Comparison of ENCODE assay signal across 8 cellular contexts in genomic region chr22:21865041-21865440, GRCh38. TPM values are rescaled to one million over a fixed set of nuclear protein-coding genes. Genes with fewer than 3 reads are reported as not detected.
A peak's percentile ranks its signal among the peaks of the same experiment; 100 is the strongest.
DNase-seq lines count a peak whose midpoint lies in the region; ATAC-seq and TF ChIP-seq lines count a peak whose summit lies in the region.

No MANE protein-coding gene starts in this region.

- no peak for ATAC-seq in memory B cell (ENCODE audit: low read depth)
- no peak for ATAC-seq in GM18907 (IDR thresholded peaks at IDR 0.05; ENCODE audit: unreplicated experiment)
- ATAC-seq in GM19324 (IDR thresholded peaks at IDR 0.05; ENCODE audit: low FRiP score, unreplicated experiment) = no peak

- H3K27ac Mint-ChIP-seq in CD4-positive, alpha-beta memory T cell = peak overlapping the region in 5 of 7 donors; percentile 42 to 94 (median 59)
- H3K27ac Mint-ChIP-seq in IgD-negative memory B cell = peak overlapping the region in 1 of 3 donors; percentile 63
- peak overlapping the region; percentile 43 for H3K27ac Mint-ChIP-seq in memory B cell

- intact Hi-C loops in CD4-positive, alpha-beta memory T cell (cut with micrococcal nuclease) = no loop called here

- no peak for TF ChIP-seq CTCF in astrocyte of the cerebellum (IDR thresholded peaks at IDR 0.05; ENCODE audit: low read depth, low read length, missing control alignments)

- H3K4me3 ChIP-seq in CD4-positive, alpha-beta memory T cell (ENCODE audit: low read length in 2 of 2) = no peak overlapping the region
- H3K4me3 ChIP-seq in astrocyte of the cerebellum (ENCODE audit: low read depth, low read length) = no peak overlapping the region

- peak overlapping the region; percentile 6 to 99 (median 84) for H3K4me3 Mint-ChIP-seq in CD4-positive, alpha-beta memory T cell
- H3K4me3 Mint-ChIP-seq in IgD-negative memory B cell = peak overlapping the region; percentile 17 to 79 (median 45)
- H3K4me3 Mint-ChIP-seq in memory B cell = no peak overlapping the region

- CTCF ChIA-PET in CD4-positive, alpha-beta memory T cell (lab: Charles Lee; ENCODE audit: partially characterized antibody) = no interaction called here

- DNase-seq in CD4-positive, alpha-beta memory T cell = no peak
- DNase-seq in astrocyte of the cerebellum (ENCODE audit: low read depth) (peak; percentile 74), memory B cell (ENCODE audit: low spot score in 2 of 2) (no peak), NCI-H1092 treated with DMSO at 0.1 percent for 48 hours (lab: John Stamatoyannopoulos, UW) (no peak), epidermal melanocyte (ENCODE audit: insufficient read length, low spot score) (no peak)

- no peaks in the 10 kb centered on the region for H3K27me3 Mint-ChIP-seq in CD4-positive, alpha-beta memory T cell
- H3K27me3 Mint-ChIP-seq in IgD-negative memory B cell (no peaks in the 10 kb centered on the region), memory B cell (no peaks in the 10 kb centered on the region)

- no peaks in the 10 kb centered on the region for H3K36me3 ChIP-seq in CD4-positive, alpha-beta memory T cell (ENCODE audit: insufficient read depth, low read length)

- no peak overlapping the region for H3K27ac ChIP-seq in CD4-positive, alpha-beta memory T cell (ENCODE audit: low read depth, low read length)

- POLR2A ChIA-PET in CD4-positive, alpha-beta memory T cell (lab: Charles Lee; ENCODE audit: partially characterized antibody) = interaction anchor here (0.6 to 1.1 kb wide), 2 partner anchors 129 to 297 kb away, joined by 3 to 5 read pairs; partner anchors contain the start of gene YPEL1

- in situ Hi-C loops in astrocyte of the cerebellum (cut with HindIII; ENCODE audit: low sequenced_read_pairs) = no loop called here

- no peaks in the 10 kb centered on the region for H3K9me3 ChIP-seq in CD4-positive, alpha-beta memory T cell (ENCODE audit: control insufficient read depth in 1 of 2, low read length in 2 of 2)

- peaks cover 5 to 10% of the 10 kb centered on the region in 2 donors for H3K36me3 Mint-ChIP-seq in CD4-positive, alpha-beta memory T cell
- H3K36me3 Mint-ChIP-seq in IgD-negative memory B cell (no peaks in the 10 kb centered on the region), memory B cell (peaks cover 5% of the 10 kb centered on the region)

- H3K27me3 ChIP-seq in CD4-positive, alpha-beta memory T cell (ENCODE audit: insufficient read depth, low read length) = no peaks in the 10 kb centered on the region

- peaks cover 53 to 78% (median 63%) of the 10 kb centered on the region in 4 donors for H3K4me1 Mint-ChIP-seq in CD4-positive, alpha-beta memory T cell
- H3K4me1 Mint-ChIP-seq in IgD-negative memory B cell (peaks cover 43 to 57% (median 46%) of the 10 kb centered on the region in 3 donors), memory B cell (peaks cover 50% of the 10 kb centered on the region)

- peaks cover 71% of the 10 kb centered on the region for H3K4me1 ChIP-seq in CD4-positive, alpha-beta memory T cell (ENCODE audit: insufficient read depth, low read length)

- peaks cover 0 to 2% (median 0%) of the 10 kb centered on the region in 8 donors for H3K9me3 Mint-ChIP-seq in CD4-positive, alpha-beta memory T cell
- peaks cover 2 to 4% (median 2%) of the 10 kb centered on the region in 3 donors for H3K9me3 Mint-ChIP-seq in IgD-negative memory B cell
- peaks cover 3% of the 10 kb centered on the region for H3K9me3 Mint-ChIP-seq in memory B cell

RNA-seq across cellular contexts. Expression of gene MAPK1, which starts 2.4 kb away (rescaled TPM):
- 100 to 1,000 TPM; 114 to 117 TPM for total RNA-seq in CD4-positive, alpha-beta memory T cell
- polyA plus RNA-seq in CD4-positive, alpha-beta memory T cell = 10 to 100 TPM; 73.8 to 81.5 TPM
- 41.2 TPM for polyA plus RNA-seq in IgD-negative memory B cell
